3 cellular contexts compared by ENCODE assay signal in the genomic region with DNA sequence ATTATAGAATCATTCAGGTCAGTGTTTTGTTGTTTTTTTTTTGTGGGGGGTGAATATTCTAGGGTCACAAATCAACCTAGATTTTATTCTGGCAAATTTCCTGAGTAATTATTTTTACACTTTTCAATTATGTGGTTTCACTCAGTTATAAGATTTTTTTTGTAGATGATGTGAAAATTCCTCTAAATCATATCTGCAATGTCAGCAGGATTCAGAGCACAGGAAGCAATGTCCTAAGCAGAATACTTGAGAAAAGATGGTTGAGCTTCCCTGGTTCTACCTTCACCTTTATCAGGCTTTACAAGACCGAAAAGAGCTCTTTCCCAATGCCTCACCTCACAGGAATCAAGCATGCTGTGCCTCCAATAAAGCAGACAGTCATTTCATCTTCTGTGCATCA.
TF ChIP-seq lines count a peak whose summit lies in the region.

No MANE protein-coding gene starts in this region.

TF ChIP-seq in HepG2, 621 proteins besides CTCF, POLR2A, EP300 and RAD21:
- TF ChIP-seq MAFK (conservative IDR thresholded peaks at IDR 0.05 in 1 of 2, IDR thresholded peaks at IDR 0.05 in 1 of 2; ENCODE audit: low read length in 2 of 2), result peak; percentile 79 to 93
- TF ChIP-seq, protein P1, sequence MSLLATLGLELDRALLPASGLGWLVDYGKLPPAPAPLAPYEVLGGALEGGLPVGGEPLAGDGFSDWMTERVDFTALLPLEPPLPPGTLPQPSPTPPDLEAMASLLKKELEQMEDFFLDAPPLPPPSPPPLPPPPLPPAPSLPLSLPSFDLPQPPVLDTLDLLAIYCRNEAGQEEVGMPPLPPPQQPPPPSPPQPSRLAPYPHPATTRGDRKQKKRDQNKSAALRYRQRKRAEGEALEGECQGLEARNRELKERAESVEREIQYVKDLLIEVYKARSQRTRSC (CRISPR knock-in tag; IDR thresholded peaks at IDR 0.05; ENCODE audit: low read depth), result no peak
- peak; percentile 92 for TF ChIP-seq MAFF (IDR thresholded peaks at IDR 0.05; ENCODE audit: low read depth, low read length)
TF ChIP-seq in HepG2: peak in this region for 2.

TF ChIP-seq in IMR-90, 13 proteins besides CTCF, POLR2A, EP300 and RAD21:
- TF ChIP-seq CEBPB (IDR thresholded peaks at IDR 0.05; ENCODE audit: low read depth, low read length) (no peak), BHLHE40 (IDR thresholded peaks at IDR 0.05; ENCODE audit: low read depth, low read length) (no peak), NFE2L2 (IDR thresholded peaks at IDR 0.05; ENCODE audit: low read depth, low read length) (no peak), SMC3 (IDR thresholded peaks at IDR 0.05; ENCODE audit: low read depth, low read length) (no peak), CHD1 (IDR thresholded peaks at IDR 0.05; ENCODE audit: low read depth, low read length) (no peak), RCOR1 (IDR thresholded peaks at IDR 0.05; ENCODE audit: insufficient replicate concordance, low read length) (no peak), MAFK (IDR thresholded peaks at IDR 0.05; ENCODE audit: low read depth, low read length) (peak; percentile 93)
- TF ChIP-seq, protein P2, sequence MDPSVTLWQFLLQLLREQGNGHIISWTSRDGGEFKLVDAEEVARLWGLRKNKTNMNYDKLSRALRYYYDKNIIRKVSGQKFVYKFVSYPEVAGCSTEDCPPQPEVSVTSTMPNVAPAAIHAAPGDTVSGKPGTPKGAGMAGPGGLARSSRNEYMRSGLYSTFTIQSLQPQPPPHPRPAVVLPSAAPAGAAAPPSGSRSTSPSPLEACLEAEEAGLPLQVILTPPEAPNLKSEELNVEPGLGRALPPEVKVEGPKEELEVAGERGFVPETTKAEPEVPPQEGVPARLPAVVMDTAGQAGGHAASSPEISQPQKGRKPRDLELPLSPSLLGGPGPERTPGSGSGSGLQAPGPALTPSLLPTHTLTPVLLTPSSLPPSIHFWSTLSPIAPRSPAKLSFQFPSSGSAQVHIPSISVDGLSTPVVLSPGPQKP (IDR thresholded peaks at IDR 0.05; ENCODE audit: borderline replicate concordance, low read depth, low read length), result no peak
- TF ChIP-seq, protein P3, sequence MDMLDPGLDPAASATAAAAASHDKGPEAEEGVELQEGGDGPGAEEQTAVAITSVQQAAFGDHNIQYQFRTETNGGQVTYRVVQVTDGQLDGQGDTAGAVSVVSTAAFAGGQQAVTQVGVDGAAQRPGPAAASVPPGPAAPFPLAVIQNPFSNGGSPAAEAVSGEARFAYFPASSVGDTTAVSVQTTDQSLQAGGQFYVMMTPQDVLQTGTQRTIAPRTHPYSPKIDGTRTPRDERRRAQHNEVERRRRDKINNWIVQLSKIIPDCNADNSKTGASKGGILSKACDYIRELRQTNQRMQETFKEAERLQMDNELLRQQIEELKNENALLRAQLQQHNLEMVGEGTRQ (IDR thresholded peaks at IDR 0.05; ENCODE audit: low read depth, low read length), result no peak

TF ChIP-seq in H1, 55 proteins besides CTCF, POLR2A, EP300 and RAD21:
- peak; percentile 56; the same call in 1 of the 2 replicates for TF ChIP-seq MAFK (IDR thresholded peaks at IDR 0.05; ENCODE audit: low read depth, low read length)
- TF ChIP-seq HDAC6 (IDR thresholded peaks at IDR 0.05; ENCODE audit: low read depth, low read length), result no peak
